26 cellular contexts compared by ENCODE assay signal in the genomic region with DNA sequence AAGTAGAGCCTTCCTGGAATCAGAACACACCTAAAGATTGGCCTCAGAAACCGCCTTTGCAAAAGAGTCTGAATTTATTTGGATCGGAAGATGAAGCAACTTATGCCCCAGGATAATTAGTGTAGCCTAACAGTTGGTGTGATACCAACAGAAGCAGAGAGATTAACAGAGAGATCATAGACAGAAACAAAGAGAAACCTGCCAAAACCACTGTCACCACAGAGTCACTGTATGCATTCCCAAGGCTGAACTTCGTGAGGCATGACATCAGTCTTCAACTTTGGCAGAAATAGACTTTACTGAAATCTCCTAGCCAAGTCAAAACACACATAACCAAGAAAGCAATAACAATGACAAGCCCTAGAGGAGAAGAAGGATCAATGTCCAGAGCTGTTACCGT.
"Had no signal": no experiment of that assay in that cellular context is flagged by ENCODE, and none has a peak within 500 bp of the region (broad histone marks: within the 10 kb centered on the region; RNA-seq: fewer than 3 reads in every experiment).

No MANE protein-coding gene starts in this region.

- DNase-seq: hypothalamus; immature natural killer cell; kidney; left colon; left lung; lower lobe of right lung; mammary epithelial cell; mesenchymal stem cell; naive thymus-derived CD4-positive, alpha-beta T cell; ovary; right lobe of liver; stimulated activated CD4-positive, alpha-beta T cell treated with anti-CD3 and anti-CD28 coated beads, Interleukin-12 subunit alpha, Interleukin-12 subunit beta, amount 100 ng/mL, for 4 hours; stimulated activated CD4-positive, alpha-beta T cell treated with anti-CD3 and anti-CD28 coated beads, Interleukin-15, amount 100 ng/mL, for 24 hours; stimulated activated CD4-positive, alpha-beta T cell treated with anti-CD3 and anti-CD28 coated beads, Interleukin-2, amount 100 ng/mL, for 24 hours; stimulated activated CD4-positive, alpha-beta T cell treated with anti-CD3 and anti-CD28 coated beads, Interleukin-4, amount 100 ng/mL, for 1 hour; stimulated activated naive B cell treated with anti-CD40 and anti-IgM and Interleukin-4, amounts not matched to agents 10 μg/mL and 1 μg/mL and 100 μg/mL, for 72 hours; stimulated activated naive CD8-positive, alpha-beta T cell treated with anti-CD3 and anti-CD28 coated beads, Interleukin-15, Interleukin-2, amounts not matched to agents 100 U/mL and 50 U/mL, for 24 hours; stomach; testis; thyroid gland; transverse colon; upper lobe of left lung had no signal

- H3K27ac ChIP-seq: left lung, lower lobe of right lung, ovary, right atrium auricular region, right lobe of liver, skin epidermis, stomach, testis, thyroid gland, transverse colon, upper lobe of left lung, vagina had no signal

- H3K4me1 ChIP-seq: left lung, lower lobe of right lung, right atrium auricular region, right lobe of liver, stomach, testis, thyroid gland, transverse colon, upper lobe of left lung, vagina had no signal

- H3K27me3 ChIP-seq: left lung, ovary, right atrium auricular region, right lobe of liver, stomach, testis, thyroid gland, transverse colon, upper lobe of left lung, vagina had no signal

- H3K36me3 ChIP-seq: left lung, lower lobe of right lung, ovary, right atrium auricular region, right lobe of liver, stomach, thyroid gland, transverse colon, upper lobe of left lung, vagina had no signal

- ATAC-seq: left colon; left lung; lower lobe of right lung; naive thymus-derived CD4-positive, alpha-beta T cell; natural killer cell treated with Interleukin-12 subunit alpha and Interleukin-12 subunit beta and Interleukin-15 and Interleukin-18, amount 100 ng/mL, for 72 hours; right lobe of liver; stimulated activated naive CD8-positive, alpha-beta T cell treated with anti-CD3 and anti-CD28 coated beads, Interleukin-15, Interleukin-2, amounts not matched to agents 100 U/mL and 50 U/mL, for 24 hours had no signal

- H3K4me3 ChIP-seq: left lung, lower lobe of right lung, ovary, right atrium auricular region, right lobe of liver, skin epidermis, stomach, testis, thyroid gland, transverse colon, upper lobe of left lung, vagina had no signal
